ENCODE assay signal across 10 cellular contexts in the genomic region with DNA sequence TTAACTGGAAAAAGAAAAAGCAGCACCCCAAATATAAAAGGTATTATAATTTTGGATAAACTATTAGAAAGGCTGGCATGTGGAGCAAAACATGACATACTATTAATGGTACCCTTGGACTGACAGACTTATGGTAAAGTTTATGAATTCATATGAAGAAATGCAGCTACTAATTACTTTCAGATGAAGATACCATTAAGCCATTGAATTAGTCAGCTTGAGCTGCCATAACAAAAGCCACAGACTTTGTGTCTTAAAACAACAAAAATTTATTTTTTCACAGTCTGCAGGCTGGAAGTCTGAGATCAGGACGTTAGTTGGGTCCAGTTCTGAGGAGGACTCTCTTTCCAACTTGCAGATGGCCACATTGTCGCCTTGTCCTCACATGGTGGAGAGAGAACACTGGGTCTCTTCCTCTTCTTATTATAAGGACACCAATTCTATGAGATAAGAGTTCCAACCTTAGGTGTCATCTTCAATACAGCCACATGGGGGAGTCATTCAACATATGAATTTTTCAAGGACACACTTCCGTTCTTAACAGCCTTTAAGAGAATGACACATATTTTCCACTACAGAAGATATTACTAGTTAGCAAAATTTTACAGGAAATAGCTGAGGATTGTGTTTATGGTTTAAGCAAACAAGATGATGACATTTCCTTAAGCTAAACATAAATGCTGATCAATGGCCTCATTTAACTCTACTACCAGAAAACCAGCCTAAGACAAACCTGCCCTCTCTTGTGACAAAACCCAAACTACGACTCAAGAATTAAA. TPM values are rescaled to one million over a fixed set of nuclear protein-coding genes. Genes with fewer than 3 reads are reported as not detected.
DNase-seq lines count a peak whose midpoint lies in the region; ATAC-seq and TF ChIP-seq lines count a peak whose summit lies in the region.
"Had no signal": no experiment of that assay in that cellular context is flagged by ENCODE, and none has a peak within 500 bp of the region (broad histone marks: within the 10 kb centered on the region; RNA-seq: fewer than 3 reads in every experiment).

No MANE protein-coding gene starts in this region.

- TF ChIP-seq EP300 in sigmoid colon (IDR thresholded peaks at IDR 0.05) = no peak

- H4K20me1 ChIP-seq in OCI-LY1 (ENCODE audit: insufficient read depth, low read length) = no peaks in the 10 kb centered on the region
- H4K20me1 ChIP-seq: BLaER1 had no signal

- H3K4me1 Mint-ChIP-seq in glutamatergic neuron (ENCODE audit: low read depth, unreplicated experiment) = no peaks in the 10 kb centered on the region

- TF ChIP-seq POLR2A in sigmoid colon (IDR thresholded peaks at IDR 0.05) = no peak

- ATAC-seq in GM21576 (IDR thresholded peaks at IDR 0.05; ENCODE audit: unreplicated experiment) = peak; percentile 96

- intact Hi-C loops in sigmoid colon (cut with DNase I) = no loop called here

- 19 to 30% methylated on average over 4 of the region's 4 CpGs for WGBS in sigmoid colon, 2 donors

- no peak overlapping the region for H3K4me3 Mint-ChIP-seq in glutamatergic neuron (ENCODE audit: unreplicated experiment)

- no peaks in the 10 kb centered on the region for H3K9me3 ChIP-seq in OCI-LY1 (ENCODE audit: low read length)
- no peaks in the 10 kb centered on the region for H3K9me3 ChIP-seq in sigmoid colon
- H3K9me3 ChIP-seq: BLaER1, neutrophil had no signal

- no peaks in the 10 kb centered on the region for H3K9me2 ChIP-seq in OCI-LY1 (ENCODE audit: low read depth, low read length)

- H3K27ac Mint-ChIP-seq in glutamatergic neuron (ENCODE audit: unreplicated experiment) = no peak overlapping the region

- H3K36me3 ChIP-seq in OCI-LY1 (ENCODE audit: insufficient read depth, low read length) = no peaks in the 10 kb centered on the region
- H3K36me3 ChIP-seq in sigmoid colon = no peaks in the 10 kb centered on the region
- H3K36me3 ChIP-seq: BLaER1, neutrophil had no signal

- H3K27ac ChIP-seq in OCI-LY1 (ENCODE audit: low read depth, low read length, poor library complexity, severe bottlenecking) (no peak overlapping the region), sigmoid colon (no peak overlapping the region)
- H3K27ac ChIP-seq: BLaER1, neutrophil had no signal

- no peaks in the 10 kb centered on the region for H3F3A ChIP-seq in OCI-LY1 (ENCODE audit: insufficient read depth, low read length)

- H3K4me3 ChIP-seq in OCI-LY1 (ENCODE audit: low read depth, low read length, poor library complexity, severe bottlenecking) (no peak overlapping the region), sigmoid colon (no peak overlapping the region)
- H3K4me3 ChIP-seq: BLaER1 had no signal

- H3K79me2 ChIP-seq in OCI-LY1 (ENCODE audit: insufficient read depth, low read length) = no peaks in the 10 kb centered on the region

- H3K4me1 ChIP-seq in OCI-LY1 (ENCODE audit: insufficient read depth, low read length, severe bottlenecking) (peaks cover 3% of the 10 kb centered on the region), sigmoid colon (no peaks in the 10 kb centered on the region)
- H3K4me1 ChIP-seq: BLaER1 had no signal

- no peaks in the 10 kb centered on the region for H3K36me3 Mint-ChIP-seq in glutamatergic neuron (ENCODE audit: unreplicated experiment)

- peaks cover 1% of the 10 kb centered on the region for H3K27me3 Mint-ChIP-seq in glutamatergic neuron (ENCODE audit: unreplicated experiment)

- peak; percentile 75 for TF ChIP-seq CTCF in OCI-LY1 (IDR thresholded peaks at IDR 0.05; ENCODE audit: low read length)
- peak; percentile 78 for TF ChIP-seq CTCF in glutamatergic neuron (IDR thresholded peaks at IDR 0.05; ENCODE audit: partially characterized antibody, unreplicated experiment)
- TF ChIP-seq CTCF in sigmoid colon (IDR thresholded peaks at IDR 0.05) = peak in 3 of 4 experiments; percentile 39 to 44 (median 44)

- H3K27me3 ChIP-seq in OCI-LY1 (ENCODE audit: insufficient read depth, low read length) (no peaks in the 10 kb centered on the region), sigmoid colon (no peaks in the 10 kb centered on the region)
- H3K27me3 ChIP-seq: BLaER1, neutrophil had no signal

- H3K9ac ChIP-seq in OCI-LY1 (ENCODE audit: low read length) = no peak overlapping the region
- H3K9ac ChIP-seq: BLaER1 had no signal

- H3K9me3 Mint-ChIP-seq in glutamatergic neuron (ENCODE audit: unreplicated experiment) = peaks cover 2% of the 10 kb centered on the region

- H3K4me2 ChIP-seq in OCI-LY1 (ENCODE audit: low read length) = no peak overlapping the region
- H3K4me2 ChIP-seq: BLaER1 had no signal

- no peak overlapping the region for H2AFZ ChIP-seq in OCI-LY1 (ENCODE audit: low read length)

- peak; percentile 65 for DNase-seq in NCI-H1092 treated with DMSO at 0.1 percent for 48 hours (lab: John Stamatoyannopoulos, UW)
- DNase-seq in NCI-H1092 (lab: John Stamatoyannopoulos, UW) = no peak
- DNase-seq in HT-29 (ENCODE audit: low spot score) = peak; percentile 82
- DNase-seq in activated gamma-delta T cell treated with anti-CD3 and anti-CD28 coated beads, Interleukin-2, amount 50 U/mL, for 16 hours (ENCODE audit: low read depth) = peak; percentile 19
- DNase-seq in glutamatergic neuron = no peak
- no peak for DNase-seq in sigmoid colon

RNA-seq across cellular contexts. Expression of a gene that starts 56.1 kb away (rescaled TPM):
- 203 and 220 TPM in 2 replicates for total RNA-seq in HT-29 (2014; rRNA removed; shearing (Covaris generic))
- total RNA-seq in glutamatergic neuron (ENCODE audit: unreplicated experiment) (51.8 TPM), sigmoid colon (10 to 100 TPM; 38.8 to 64.6 (median 51.3) TPM)
- 10 to 100 TPM in 2 of 3 donors, 1 to 10 TPM in 1; 9.7 to 21.5 (median 13.2) TPM for polyA plus RNA-seq in sigmoid colon

Comparison
In these comparisons a context has a peak if more than half of its experiments do, and no peak if none do; other contexts are left out.
1. DNase-seq: peak in NCI-H1092 treated with DMSO at 0.1 percent for 48 hours (single experiment), HT-29 (single experiment) and activated gamma-delta T cell treated with anti-CD3 and anti-CD28 coated beads, Interleukin-2, amount 50 U/mL, for 16 hours (single experiment); none in NCI-H1092 (single experiment), glutamatergic neuron (single experiment) and sigmoid colon (single experiment).
2. Peak in every context shown above with its lines, with median percentiles within 50 percentile points of each other: CTCF ChIP-seq.